8 cellular contexts compared by ENCODE assay signal in genomic region chr15:63156086-63156707, GRCh38. TPM values are rescaled to one million over a fixed set of nuclear protein-coding genes. Genes with fewer than 3 reads are reported as not detected.
DNase-seq lines count a peak whose midpoint lies in the region; ATAC-seq and TF ChIP-seq lines count a peak whose summit lies in the region.

No MANE protein-coding gene starts in this region.

- peak overlapping the region; percentile 60 for H3K4me3 ChIP-seq in LNCaP clone FGC (ENCODE audit: low read depth, low read length)
- H3K4me3 ChIP-seq in choroid plexus epithelial cell (ENCODE audit: low read depth, low read length) = peak overlapping the region; percentile 96
- H3K4me3 ChIP-seq in mononuclear cell (ENCODE audit: low read length) = peak overlapping the region; percentile 99

- H3K27me3 ChIP-seq in mononuclear cell (ENCODE audit: insufficient read depth, low read length) = no peaks in the 10 kb centered on the region

- no peaks in the 10 kb centered on the region for H3K9me3 ChIP-seq in mononuclear cell (ENCODE audit: low read depth, low read length)

- H3K27ac ChIP-seq in C4-2B = peak overlapping the region; percentile 93

- no peak for ATAC-seq in HG03135 (IDR thresholded peaks at IDR 0.05; ENCODE audit: unreplicated experiment)

- peaks cover 13% of the 10 kb centered on the region for H3K4me1 ChIP-seq in mononuclear cell (ENCODE audit: insufficient read depth, low read length)

- DNase-seq in LNCaP clone FGC (ENCODE audit: low read depth) (no peak), choroid plexus epithelial cell (ENCODE audit: low read depth) (no peak), DMS 273 (lab: John Stamatoyannopoulos, UW; ENCODE audit: unreplicated experiment) (no peak), activated gamma-delta T cell treated with Interleukin-2 at 50 U/mL for 16 hours (no peak), NCI-H1105 (lab: John Stamatoyannopoulos, UW) (no peak)

- TF ChIP-seq CTCF in C4-2B (conservative IDR thresholded peaks at IDR 0.05) (no peak), LNCaP clone FGC (IDR thresholded peaks at IDR 0.05; ENCODE audit: control insufficient read depth, extremely low read depth, insufficient read depth) (no peak), choroid plexus epithelial cell (conservative IDR thresholded peaks at IDR 0.05; ENCODE audit: low read depth, low read length) (no peak)

RNA-seq across cellular contexts. Expression of gene RPS27L, which starts 1.1 kb away (rescaled TPM):
- 35.6 TPM for total RNA-seq in mononuclear cell

RNA-seq across cellular contexts. Expression of gene RAB8B, which starts 33.2 kb away (rescaled TPM):
- total RNA-seq in mononuclear cell = 163 TPM

RNA-seq across cellular contexts. Expression of gene LACTB, which starts 34.5 kb away (rescaled TPM):
- total RNA-seq in mononuclear cell = 37.7 TPM
